In genomic region chr15:23642413-23643044, GRCh38 we compare ENCODE assay signal across 9 cellular contexts. TPM values are rescaled to one million over a fixed set of nuclear protein-coding genes. Genes with fewer than 3 reads are reported as not detected.
DNase-seq lines count a peak whose midpoint lies in the region; ATAC-seq and TF ChIP-seq lines count a peak whose summit lies in the region.
"Had no signal": no experiment of that assay in that cellular context is flagged by ENCODE, and none has a peak within 500 bp of the region (broad histone marks: within the 10 kb centered on the region; RNA-seq: fewer than 3 reads in every experiment).

No MANE protein-coding gene starts in this region.

- H3K36me3 ChIP-seq in neural cell (ENCODE audit: insufficient read depth, low read length), result no peaks in the 10 kb centered on the region

- no peaks in the 10 kb centered on the region for H3K9me3 Mint-ChIP-seq in Calu3 (ENCODE audit: low read depth, unreplicated experiment)
- no peaks in the 10 kb centered on the region for H3K9me3 Mint-ChIP-seq in activated CD8-positive, alpha-beta T cell treated with anti-CD3 and anti-CD28 coated beads, Interleukin-2, amount 10 ng/mL, durations not matched to agents 7 days and 5 days (ENCODE audit: insufficient read depth)
- H3K9me3 Mint-ChIP-seq: T-cell had no signal

- no peaks in the 10 kb centered on the region for H3K27me3 ChIP-seq in neural cell (ENCODE audit: insufficient read depth, low read depth, low read length)

- no peaks in the 10 kb centered on the region for H3K9me3 ChIP-seq in neural cell (ENCODE audit: low read length)

- TF ChIP-seq RAD21 in neural cell (conservative IDR thresholded peaks at IDR 0.05), result peak; percentile 92

- no peaks in the 10 kb centered on the region for H4K20me1 ChIP-seq in neural cell (ENCODE audit: insufficient read depth)

- POLR2A ChIA-PET in activated CD8-positive, alpha-beta T cell treated with anti-CD3 and anti-CD28 coated beads, Interleukin-2, amount 10 ng/mL, durations not matched to agents 7 days and 5 days (lab: Charles Lee), result no interaction called here

- peak; percentile 55 for ATAC-seq in activated CD8-positive, alpha-beta T cell treated with anti-CD3 and anti-CD28 coated beads, Interleukin-2, amount 10 ng/mL, durations not matched to agents 7 days and 5 days
- ATAC-seq in GM18519 (IDR thresholded peaks at IDR 0.05; ENCODE audit: low FRiP score, unreplicated experiment), result no peak
- ATAC-seq: T-cell had no signal

- TF ChIP-seq EP300 in neural cell (conservative IDR thresholded peaks at IDR 0.05; ENCODE audit: poor library complexity, severe bottlenecking), result no peak

- H3K27ac Mint-ChIP-seq in Calu3 (ENCODE audit: unreplicated experiment), result no peak overlapping the region
- no peak overlapping the region for H3K27ac Mint-ChIP-seq in activated CD8-positive, alpha-beta T cell treated with anti-CD3 and anti-CD28 coated beads, Interleukin-2, amount 10 ng/mL, durations not matched to agents 7 days and 5 days
- H3K27ac Mint-ChIP-seq: T-cell had no signal

- no peak overlapping the region for H3K4me3 Mint-ChIP-seq in Calu3 (ENCODE audit: low read depth, unreplicated experiment)
- no peak overlapping the region for H3K4me3 Mint-ChIP-seq in activated CD8-positive, alpha-beta T cell treated with anti-CD3 and anti-CD28 coated beads, Interleukin-2, amount 10 ng/mL, durations not matched to agents 7 days and 5 days
- H3K4me3 Mint-ChIP-seq: T-cell had no signal

- CTCF ChIA-PET in Calu3 (lab: Charles Lee), result no interaction called here
- CTCF ChIA-PET in activated CD8-positive, alpha-beta T cell treated with anti-CD3 and anti-CD28 coated beads, Interleukin-2, amount 10 ng/mL, durations not matched to agents 7 days and 5 days (lab: Charles Lee), result interaction anchor here (1.1 kb wide), 1 partner anchor 14 kb away, joined by 3 read pairs; no protein-coding TSS in a partner anchor

- TF ChIP-seq CTCF in Calu3 (IDR thresholded peaks at IDR 0.05; ENCODE audit: unreplicated experiment) (no peak), HFF-Myc (IDR thresholded peaks at IDR 0.05; ENCODE audit: low read depth, low read length, missing control alignments) (peak; percentile 78), fibroblast of the aortic adventitia (IDR thresholded peaks at IDR 0.05; ENCODE audit: insufficient read depth, low read length) (peak; percentile 61), neural cell (IDR thresholded peaks at IDR 0.05; ENCODE audit: poor library complexity, severe bottlenecking) (peak; percentile 85)

- no peak overlapping the region for H3K4me2 ChIP-seq in neural cell (ENCODE audit: low read length)

- DNase-seq in Calu3, result peak; percentile 3
- peak; percentile 12 for DNase-seq in HFF-Myc (ENCODE audit: extremely low read depth, low read depth)
- peak; percentile 34 for DNase-seq in NCI-H345 (lab: John Stamatoyannopoulos, UW)
- DNase-seq in activated CD8-positive, alpha-beta T cell treated with anti-CD3 and anti-CD28 coated beads, Interleukin-2, amount 10 ng/mL, durations not matched to agents 7 days and 5 days, result peak; percentile 50
- peak; percentile 40 for DNase-seq in fibroblast of the aortic adventitia (ENCODE audit: low read depth)
- no peak for DNase-seq in NCI-H226

- H2AFZ ChIP-seq in neural cell (ENCODE audit: low read depth, low read length), result no peak overlapping the region

- no peaks in the 10 kb centered on the region for H3K27me3 Mint-ChIP-seq in Calu3 (ENCODE audit: unreplicated experiment)
- no peaks in the 10 kb centered on the region for H3K27me3 Mint-ChIP-seq in activated CD8-positive, alpha-beta T cell treated with anti-CD3 and anti-CD28 coated beads, Interleukin-2, amount 10 ng/mL, durations not matched to agents 7 days and 5 days (ENCODE audit: low read depth)

- H3K27ac ChIP-seq in neural cell (ENCODE audit: low read length), result no peak overlapping the region

- H3F3A ChIP-seq in neural cell (ENCODE audit: insufficient read depth, low read length, poor library complexity, severe bottlenecking), result no peaks in the 10 kb centered on the region

- no peak overlapping the region for H3K9ac ChIP-seq in neural cell (ENCODE audit: low read length)

- no peaks in the 10 kb centered on the region for H3K9me2 ChIP-seq in neural cell (ENCODE audit: insufficient read depth, low read length)

- H3K4me3 ChIP-seq in HFF-Myc (replicated peaks; ENCODE audit: low read depth, low read length), result no peak overlapping the region
- no peak overlapping the region for H3K4me3 ChIP-seq in fibroblast of the aortic adventitia (ENCODE audit: low read depth, low read length)
- peak overlapping the region; percentile 35 for H3K4me3 ChIP-seq in neural cell (ENCODE audit: low read length)

- peaks cover 11% of the 10 kb centered on the region for H3K79me2 ChIP-seq in neural cell (replicated peaks; ENCODE audit: insufficient read depth, low read length)

- H3K36me3 Mint-ChIP-seq in Calu3 (ENCODE audit: insufficient read depth, unreplicated experiment), result no peaks in the 10 kb centered on the region
- no peaks in the 10 kb centered on the region for H3K36me3 Mint-ChIP-seq in activated CD8-positive, alpha-beta T cell treated with anti-CD3 and anti-CD28 coated beads, Interleukin-2, amount 10 ng/mL, durations not matched to agents 7 days and 5 days (ENCODE audit: low read depth)
- H3K36me3 Mint-ChIP-seq: T-cell had no signal

- intact Hi-C loops in Calu3 (cut with micrococcal nuclease; ENCODE audit: unreplicated experiment), result no loop called here

- no TSS peak for BruUV-seq in Calu3 (replicated peaks; lab: Mats Ljungman, UMichigan)

- no peaks in the 10 kb centered on the region for H3K4me1 Mint-ChIP-seq in Calu3 (ENCODE audit: low read depth, unreplicated experiment)
- H3K4me1 Mint-ChIP-seq in activated CD8-positive, alpha-beta T cell treated with anti-CD3 and anti-CD28 coated beads, Interleukin-2, amount 10 ng/mL, durations not matched to agents 7 days and 5 days (ENCODE audit: low read depth), result no peaks in the 10 kb centered on the region

TF ChIP-seq in neural cell, 6 proteins besides CTCF, POLR2A, EP300 and RAD21:
- TF ChIP-seq MXI1 (conservative IDR thresholded peaks at IDR 0.05; ENCODE audit: poor library complexity, severe bottlenecking) (no peak), REST (IDR thresholded peaks at IDR 0.05; ENCODE audit: borderline replicate concordance) (no peak), TAF1 (IDR thresholded peaks at IDR 0.05; ENCODE audit: low read depth) (no peak), POLR2AphosphoS5 (IDR thresholded peaks at IDR 0.05) (no peak), SMC3 (conservative IDR thresholded peaks at IDR 0.05; ENCODE audit: poor library complexity) (peak; percentile 90)

RNA-seq across cellular contexts. Expression of gene MAGEL2, which starts 5.1 kb away (rescaled TPM):
- total RNA-seq in Calu3 (2022), result not detected in 2 replicates
- total RNA-seq in activated CD8-positive, alpha-beta T cell treated with anti-CD3 and anti-CD28 coated beads, Interleukin-2, amount 10 ng/mL, durations not matched to agents 7 days and 5 days, result not detected
- total RNA-seq in fibroblast of the aortic adventitia (ENCODE audit: low replicate concordance), result under 0.01 and 0.08 TPM in 2 replicates
- 7.4 and 10.4 TPM in 2 replicates for polyA plus RNA-seq in neural cell
- 15.8 and 19.7 TPM in 2 replicates for polyA minus RNA-seq in neural cell
- total RNA-seq: T-cell had no signal

RNA-seq across cellular contexts. Expression of gene NDN, which starts 44.6 kb away (rescaled TPM):
- total RNA-seq in Calu3 (2022) (not detected in 2 replicates), fibroblast of the aortic adventitia (ENCODE audit: low replicate concordance) (28.4 and 89.0 TPM in 2 replicates)
- 1 to 10 TPM; 4.7 to 5.1 TPM for total RNA-seq in activated CD8-positive, alpha-beta T cell treated with anti-CD3 and anti-CD28 coated beads, Interleukin-2, amount 10 ng/mL, durations not matched to agents 7 days and 5 days
- 517 and 582 TPM in 2 replicates for polyA plus RNA-seq in neural cell
- 255 and 259 TPM in 2 replicates for polyA minus RNA-seq in neural cell
